ENCODE assay signal across 21 cellular contexts in genomic region chr21:29248124-29248523, GRCh38. TPM values are rescaled to one million over a fixed set of nuclear protein-coding genes. Genes with fewer than 3 reads are reported as not detected.
DNase-seq lines count a peak whose midpoint lies in the region; ATAC-seq and TF ChIP-seq lines count a peak whose summit lies in the region.
"Had no signal": no experiment of that assay in that cellular context is flagged by ENCODE, and none has a peak within 500 bp of the region (broad histone marks: within the 10 kb centered on the region; RNA-seq: fewer than 3 reads in every experiment).

No MANE protein-coding gene starts in this region.

- no peak overlapping the region for H3K4me3 ChIP-seq in IMR-90 (ENCODE audit: insufficient read depth, low read depth, low read length)
- no peak overlapping the region for H3K4me3 ChIP-seq in neural progenitor cell
- H3K4me3 ChIP-seq: A549, K562, Peyer's patch had no signal

- no peak overlapping the region for H3K27ac Mint-ChIP-seq in activated T-helper 1 cell treated with anti-CD3 and anti-CD28 coated beads, Interleukin-12 subunit alpha, Interleukin-12 subunit beta, Interleukin-2, Interleukin-4 antibody, amounts not matched to agents 30 ng/mL and 10 ng/mL and 1 ng/mL, durations not matched to agents 14 hours and 24 hours and 36 hours
- H3K27ac Mint-ChIP-seq in neural progenitor cell: no peak overlapping the region
- H3K27ac Mint-ChIP-seq: activated CD4-positive, alpha-beta T cell treated with anti-CD3 and anti-CD28 coated beads, Interleukin-2, amount 10 ng/mL, durations not matched to agents 24 days and 14 days had no signal

- CTCF ChIA-PET in IMR-90 (lab: Yijun Ruan, JAX): no interaction called here

- no peak overlapping the region for H3K56ac ChIP-seq in IMR-90 (ENCODE audit: extremely low read depth, insufficient read depth, low read length)

- peaks cover 47% of the 10 kb centered on the region for H3K27me3 Mint-ChIP-seq in activated T-helper 1 cell treated with anti-CD3 and anti-CD28 coated beads, Interleukin-12 subunit alpha, Interleukin-12 subunit beta, Interleukin-2, Interleukin-4 antibody, amounts not matched to agents 30 ng/mL and 10 ng/mL and 1 ng/mL, durations not matched to agents 14 hours and 24 hours and 36 hours (ENCODE audit: insufficient read depth)
- peaks cover 2% of the 10 kb centered on the region for H3K27me3 Mint-ChIP-seq in neural progenitor cell (ENCODE audit: insufficient read depth, low read depth)

- no TSS peak for BruUV-seq in IMR-90 (replicated peaks; lab: Mats Ljungman, UMichigan)

- H3K9me3 Mint-ChIP-seq in activated T-helper 1 cell treated with anti-CD3 and anti-CD28 coated beads, Interleukin-12 subunit alpha, Interleukin-12 subunit beta, Interleukin-2, Interleukin-4 antibody, amounts not matched to agents 30 ng/mL and 10 ng/mL and 1 ng/mL, durations not matched to agents 14 hours and 24 hours and 36 hours: peaks cover 28% of the 10 kb centered on the region
- H3K9me3 Mint-ChIP-seq in neural progenitor cell: peaks cover 7% of the 10 kb centered on the region
- H3K9me3 Mint-ChIP-seq: central memory CD8-positive, alpha-beta T cell had no signal

- H2BK120ac ChIP-seq in IMR-90 (ENCODE audit: low read depth, low read length): no peak overlapping the region

- H3K4me3 Mint-ChIP-seq in activated T-helper 1 cell treated with anti-CD3 and anti-CD28 coated beads, Interleukin-12 subunit alpha, Interleukin-12 subunit beta, Interleukin-2, Interleukin-4 antibody, amounts not matched to agents 30 ng/mL and 10 ng/mL and 1 ng/mL, durations not matched to agents 14 hours and 24 hours and 36 hours: no peak overlapping the region
- no peak overlapping the region for H3K4me3 Mint-ChIP-seq in neural progenitor cell
- H3K4me3 Mint-ChIP-seq: activated CD4-positive, alpha-beta T cell treated with anti-CD3 and anti-CD28 coated beads, Interleukin-2, amount 10 ng/mL, durations not matched to agents 24 days and 14 days; central memory CD8-positive, alpha-beta T cell had no signal

- H3K4me2 ChIP-seq in IMR-90 (ENCODE audit: low read depth, low read length): no peak overlapping the region
- H3K4me2 ChIP-seq in neural progenitor cell: no peak overlapping the region
- H3K4me2 ChIP-seq: A549 had no signal

- no peak overlapping the region for H3K18ac ChIP-seq in IMR-90 (ENCODE audit: low read depth, low read length)

- ATAC-seq in IMR-90 (ENCODE audit: low read depth): no peak
- ATAC-seq: A549, K562, SK-N-SH treated with all-trans-retinoic acid at 6 μM for 48 hours had no signal

- TF ChIP-seq POLR2A in IMR-90 (IDR thresholded peaks at IDR 0.05; ENCODE audit: low read depth, low read length): no peak

- dilution Hi-C loops in IMR-90 (cut with HindIII; ENCODE audit: low sequenced_read_pairs, unreplicated experiment): no loop called here

- no peak overlapping the region for H2BK20ac ChIP-seq in IMR-90 (ENCODE audit: low read depth, low read length)

- H2AFZ ChIP-seq in IMR-90 (replicated peaks; ENCODE audit: low read length, poor library complexity): no peak overlapping the region
- no peak overlapping the region for H2AFZ ChIP-seq in neural progenitor cell (replicated peaks)

- H3K23ac ChIP-seq in IMR-90 (ENCODE audit: low read depth, low read length): no peak overlapping the region

- H3K4me1 ChIP-seq in IMR-90 (ENCODE audit: control insufficient read depth, insufficient read depth, low read length) (peaks cover 7% of the 10 kb centered on the region), neural progenitor cell (no peaks in the 10 kb centered on the region)
- H3K4me1 ChIP-seq: A549, Peyer's patch had no signal

- no peak overlapping the region for H2BK15ac ChIP-seq in IMR-90 (ENCODE audit: low read depth, low read length)

- H4K20me1 ChIP-seq in IMR-90 (ENCODE audit: insufficient read depth, low read length): no peaks in the 10 kb centered on the region
- no peaks in the 10 kb centered on the region for H4K20me1 ChIP-seq in neural progenitor cell (ENCODE audit: low read depth)

- no peaks in the 10 kb centered on the region for H3K36me3 Mint-ChIP-seq in activated T-helper 1 cell treated with anti-CD3 and anti-CD28 coated beads, Interleukin-12 subunit alpha, Interleukin-12 subunit beta, Interleukin-2, Interleukin-4 antibody, amounts not matched to agents 30 ng/mL and 10 ng/mL and 1 ng/mL, durations not matched to agents 14 hours and 24 hours and 36 hours (ENCODE audit: low read depth)
- H3K36me3 Mint-ChIP-seq in neural progenitor cell: no peaks in the 10 kb centered on the region

- in situ Hi-C loops in IMR-90 (cut with MboI; ENCODE audit: low sequenced_read_pairs): no loop called here

- H4K8ac ChIP-seq in IMR-90 (ENCODE audit: low read depth in 2 of 2, low read length in 2 of 2): no peak overlapping the region

- no peak overlapping the region for H3K14ac ChIP-seq in IMR-90 (replicated peaks; ENCODE audit: low read depth, low read length)

- intact Hi-C loops in IMR-90 (cut with micrococcal nuclease): no loop called here
- intact Hi-C loops in activated T-helper 1 cell treated with anti-CD3 and anti-CD28 coated beads, Interleukin-12 subunit alpha, Interleukin-12 subunit beta, Interleukin-2, Interleukin-4 antibody, amounts not matched to agents 30 ng/mL and 10 ng/mL and 1 ng/mL, durations not matched to agents 14 hours and 24 hours and 36 hours (cut with micrococcal nuclease): loop anchor here (5.0 kb wide), 3 partner anchors 66 to 171 kb away; no protein-coding TSS in a partner anchor

- TF ChIP-seq CTCF in IMR-90 (conservative IDR thresholded peaks at IDR 0.05; ENCODE audit: low read depth, low read length) (no peak), neural progenitor cell (IDR thresholded peaks at IDR 0.05) (no peak)

- H2BK5ac ChIP-seq in IMR-90 (ENCODE audit: low read depth, low read length, poor library complexity, severe bottlenecking): no peak overlapping the region

- no peak overlapping the region for H2AK5ac ChIP-seq in IMR-90 (ENCODE audit: low read depth, low read length)

- POLR2A ChIA-PET in IMR-90 (lab: Charles Lee; ENCODE audit: unreplicated experiment): no interaction called here

- H3F3A ChIP-seq in neural progenitor cell (ENCODE audit: low read depth): no peaks in the 10 kb centered on the region

- H3K36me3 ChIP-seq in IMR-90 (ENCODE audit: control insufficient read depth, insufficient read depth, low read length) (no peaks in the 10 kb centered on the region), neural progenitor cell (no peaks in the 10 kb centered on the region)
- H3K36me3 ChIP-seq: neutrophil, Peyer's patch had no signal

- no CpG with 5 or more reads among the region's 1 CpG for WGBS in IMR-90 (ENCODE audit: extremely low coverage in 2 of 2, insufficient read length in 1 of 2), 2 experiments

- H4K5ac ChIP-seq in IMR-90 (ENCODE audit: low read depth, low read length): no peak overlapping the region

- no peak overlapping the region for H3K4ac ChIP-seq in IMR-90 (ENCODE audit: low read depth, low read length)

- H3K9me3 ChIP-seq in IMR-90 (ENCODE audit: control insufficient read depth, insufficient read depth, low read length) (peaks cover 2% of the 10 kb centered on the region), neural progenitor cell (ENCODE audit: low read depth) (no peaks in the 10 kb centered on the region)
- H3K9me3 ChIP-seq: neutrophil had no signal

- no peak for TF ChIP-seq RAD21 in IMR-90 (IDR thresholded peaks at IDR 0.05; ENCODE audit: low read length)

- no peak overlapping the region for H3K9ac ChIP-seq in IMR-90 (ENCODE audit: low read depth, low read length)
- no peak overlapping the region for H3K9ac ChIP-seq in neural progenitor cell

- peaks cover 11% of the 10 kb centered on the region for H3K9me1 ChIP-seq in IMR-90 (ENCODE audit: insufficient read depth, low read length)

- no peak overlapping the region for H2AK9ac ChIP-seq in IMR-90 (replicated peaks; ENCODE audit: low read depth, low read length, poor library complexity)

- H3K27me3 ChIP-seq in IMR-90 (ENCODE audit: control insufficient read depth, insufficient read depth, low read length): no peaks in the 10 kb centered on the region
- H3K27me3 ChIP-seq in neural progenitor cell: no peaks in the 10 kb centered on the region
- H3K27me3 ChIP-seq: neutrophil, Peyer's patch had no signal

- no peak overlapping the region for H3K27ac ChIP-seq in IMR-90 (ENCODE audit: insufficient read depth, low read length)
- H3K27ac ChIP-seq in neural progenitor cell: no peak overlapping the region
- H3K27ac ChIP-seq: A549, neutrophil, Peyer's patch had no signal

- H3K4me1 Mint-ChIP-seq in activated T-helper 1 cell treated with anti-CD3 and anti-CD28 coated beads, Interleukin-12 subunit alpha, Interleukin-12 subunit beta, Interleukin-2, Interleukin-4 antibody, amounts not matched to agents 30 ng/mL and 10 ng/mL and 1 ng/mL, durations not matched to agents 14 hours and 24 hours and 36 hours (ENCODE audit: low read depth): peaks cover 9% of the 10 kb centered on the region
- no peaks in the 10 kb centered on the region for H3K4me1 Mint-ChIP-seq in neural progenitor cell
- H3K4me1 Mint-ChIP-seq: central memory CD8-positive, alpha-beta T cell had no signal

- DNase-seq in AG08395 (ENCODE audit: low spot score): peak; percentile 11
- DNase-seq in IMR-90: peak; percentile 35
- peak; percentile 84 for DNase-seq in SIG-M5 treated with dmso at 0.1 percent for 504 hours (lab: John Stamatoyannopoulos, UW; ENCODE audit: unreplicated experiment)
- peak; percentile 31 for DNase-seq in fibroblast of peridontal ligament (ENCODE audit: extremely low read depth)
- no peak for DNase-seq in NCI-H2081 treated with DMSO at 0.1 percent for 48 hours (lab: John Stamatoyannopoulos, UW)
- DNase-seq in activated T-helper 1 cell treated with anti-CD3 and anti-CD28 coated beads, Interleukin-12 subunit alpha, Interleukin-12 subunit beta, Interleukin-2, Interleukin-4 antibody, amounts not matched to agents 30 ng/mL and 10 ng/mL and 1 ng/mL, durations not matched to agents 14 hours and 24 hours and 36 hours (ENCODE audit: low spot score): no peak
- DNase-seq in neural progenitor cell (ENCODE audit: low spot score): no peak
- no peak for DNase-seq in stimulated activated CD4-positive, alpha-beta T cell treated with anti-CD3 and anti-CD28 coated beads, Interleukin-4, amount 100 ng/mL, for 24 hours
- DNase-seq: activated CD4-positive, alpha-beta T cell treated with anti-CD3 and anti-CD28 coated beads, Interleukin-2, amount 10 ng/mL, durations not matched to agents 24 days and 14 days; activated gamma-delta T cell; amygdala; head of caudate nucleus; NCI-H1092; NCI-H748 treated with DMSO at 0.1 percent for 48 hours; Peyer's patch; stimulated activated CD8-positive, alpha-beta memory T cell treated with anti-CD3 and anti-CD28 coated beads, Interleukin-4, amount 100 ng/mL, for 48 hours had no signal

- H3K79me1 ChIP-seq in IMR-90 (ENCODE audit: low read depth in 1 of 2, low read length in 2 of 2): 0 out of 4 replicates have a peak, but pooled peaks cover 0 to 3% of the 10 kb centered on the region in 2 experiments

- H4K91ac ChIP-seq in IMR-90 (ENCODE audit: insufficient read depth, low read depth, low read length): no peak overlapping the region

- H3K79me2 ChIP-seq in neural progenitor cell (ENCODE audit: low read depth): no peaks in the 10 kb centered on the region

RNA-seq across cellular contexts. Expression of gene BACH1, which starts 50.6 kb away (rescaled TPM):
- 108 and 132 TPM in 2 replicates for total RNA-seq in IMR-90 (2012; rRNA removed)
- polyA plus RNA-seq in IMR-90 (2012; rRNA removed): 19.6 and 23.1 TPM in 2 replicates
- 8.3 and 11.9 TPM in 2 replicates for polyA plus RNA-seq in IMR-90 (2012; cell fraction: cytosol; rRNA removed)
- polyA plus RNA-seq in IMR-90 (2012; cell fraction: nucleus; rRNA removed; ENCODE audit: low replicate concordance): 7.9 and 44.3 TPM in 2 replicates
- total RNA-seq in activated T-helper 1 cell treated with anti-CD3 and anti-CD28 coated beads, Interleukin-12 subunit alpha, Interleukin-12 subunit beta, Interleukin-2, Interleukin-4 antibody, amounts not matched to agents 30 ng/mL and 10 ng/mL and 1 ng/mL, durations not matched to agents 14 hours and 24 hours and 36 hours: 22.7 and 23.1 TPM in 2 replicates
- total RNA-seq in neural progenitor cell (ENCODE audit: low replicate concordance): 48.4 and 93.8 TPM in 2 replicates

Comparison
In these comparisons a context has a peak if more than half of its experiments do, and no peak if none do; other contexts are left out.
1. DNase-seq: peak in AG08395 (single experiment), IMR-90 (single experiment), SIG-M5 treated with dmso at 0.1 percent for 504 hours (single experiment) and fibroblast of peridontal ligament (single experiment); none in NCI-H2081 treated with DMSO at 0.1 percent for 48 hours (single experiment), activated T-helper 1 cell treated with anti-CD3 and anti-CD28 coated beads, Interleukin-12 subunit alpha, Interleukin-12 subunit beta, Interleukin-2, Interleukin-4 antibody, amounts not matched to agents 30 ng/mL and 10 ng/mL and 1 ng/mL, durations not matched to agents 14 hours and 24 hours and 36 hours (single experiment), neural progenitor cell (single experiment) and stimulated activated CD4-positive, alpha-beta T cell treated with anti-CD3 and anti-CD28 coated beads, Interleukin-4, amount 100 ng/mL, for 24 hours (single experiment).